In genomic region chr17:29214215-29215146, GRCh38 we compare ENCODE assay signal across 19 cellular contexts. TPM values are rescaled to one million over a fixed set of nuclear protein-coding genes. Genes with fewer than 3 reads are reported as not detected.
"Had no signal": no experiment of that assay in that cellular context is flagged by ENCODE, and none has a peak within 500 bp of the region (broad histone marks: within the 10 kb centered on the region; RNA-seq: fewer than 3 reads in every experiment).

No MANE protein-coding gene starts in this region.

- H3K27ac ChIP-seq: brain microvascular endothelial cell, heart left ventricle, tibial artery, vagina had no signal

- H3K9me3 Mint-ChIP-seq: activated naive CD4-positive, alpha-beta T cell treated with anti-CD3 and anti-CD28 coated beads, Interleukin-2, amount 50 U/mL, for 72 hours; activated T-cell treated with anti-CD3 and anti-CD28 coated beads, Interleukin-2, amount 50 U/mL, for 24 hours; T-helper 2 cell treated with Interferon-gamma antibody and Interleukin-4, amounts not matched to agents 5 μg/mL and 100 μg/mL, for 36 hours had no signal

- H3K36me3 Mint-ChIP-seq: activated CD8-positive, alpha-beta memory T cell treated with anti-CD3 and anti-CD28 coated beads, Interleukin-2, amount 10 ng/mL, durations not matched to agents 7 days and 5 days; activated naive CD4-positive, alpha-beta T cell treated with anti-CD3 and anti-CD28 coated beads, Interleukin-2, amount 50 U/mL, for 72 hours had no signal

- DNase-seq: activated CD4-positive, alpha-beta T cell treated with anti-CD3 and anti-CD28 coated beads, Interleukin-2, amount 50 U/mL, for 4 hours; activated CD4-positive, CD25-positive, alpha-beta regulatory T cell treated with anti-CD3 and anti-CD28 coated beads, Interleukin-2, amount 50 U/mL, for 72 hours; activated CD8-positive, alpha-beta memory T cell treated with anti-CD3 and anti-CD28 coated beads, Interleukin-2, amount 10 ng/mL, durations not matched to agents 7 days and 5 days; activated effector memory CD4-positive, alpha-beta T cell treated with Interleukin-2 at 50 U/mL for 16 hours; activated T-cell treated with anti-CD3 and anti-CD28 coated beads, Interleukin-2, amount 50 U/mL, for 24 hours; amniotic stem cell; brain microvascular endothelial cell; cerebellar nuclear complex; heart left ventricle; kidney; midbrain; small intestine; tibial artery had no signal

- H3K9me3 ChIP-seq: heart left ventricle, tibial artery, vagina had no signal

- ATAC-seq: activated CD8-positive, alpha-beta memory T cell treated with anti-CD3 and anti-CD28 coated beads, Interleukin-2, amount 10 ng/mL, durations not matched to agents 7 days and 5 days; activated naive CD4-positive, alpha-beta T cell treated with anti-CD3 and anti-CD28 coated beads, Interleukin-2, amount 50 U/mL, for 72 hours had no signal

- H3K4me3 ChIP-seq: heart left ventricle, tibial artery, vagina had no signal

- H3K4me3 Mint-ChIP-seq: activated CD8-positive, alpha-beta memory T cell treated with anti-CD3 and anti-CD28 coated beads, Interleukin-2, amount 10 ng/mL, durations not matched to agents 7 days and 5 days; activated T-cell treated with anti-CD3 and anti-CD28 coated beads, Interleukin-2, amount 50 U/mL, for 24 hours; T-helper 2 cell treated with Interferon-gamma antibody and Interleukin-4, amounts not matched to agents 5 μg/mL and 100 μg/mL, for 36 hours had no signal

- H3K36me3 ChIP-seq: brain microvascular endothelial cell, heart left ventricle, tibial artery, vagina had no signal

- H3K27ac Mint-ChIP-seq: activated CD8-positive, alpha-beta memory T cell treated with anti-CD3 and anti-CD28 coated beads, Interleukin-2, amount 10 ng/mL, durations not matched to agents 7 days and 5 days; activated naive CD4-positive, alpha-beta T cell treated with anti-CD3 and anti-CD28 coated beads, Interleukin-2, amount 50 U/mL, for 72 hours; activated T-cell treated with anti-CD3 and anti-CD28 coated beads, Interleukin-2, amount 50 U/mL, for 24 hours; T-helper 2 cell treated with Interferon-gamma antibody and Interleukin-4, amounts not matched to agents 5 μg/mL and 100 μg/mL, for 36 hours had no signal

- H3K27me3 ChIP-seq: brain microvascular endothelial cell, heart left ventricle, tibial artery, vagina had no signal

- H3K27me3 Mint-ChIP-seq: activated T-cell treated with anti-CD3 and anti-CD28 coated beads, Interleukin-2, amount 50 U/mL, for 24 hours had no signal

RNA-seq across cellular contexts. Expression of gene CRYBA1, which starts 32.2 kb away (rescaled TPM):
- total RNA-seq: activated CD8-positive, alpha-beta memory T cell treated with anti-CD3 and anti-CD28 coated beads, Interleukin-2, amount 10 ng/mL, durations not matched to agents 7 days and 5 days; activated naive CD4-positive, alpha-beta T cell treated with anti-CD3 and anti-CD28 coated beads, Interleukin-2, amount 50 U/mL, for 72 hours; frontal cortex; heart left ventricle; kidney; liver; vagina had no signal
- polyA plus RNA-seq: fibroblast of lung, heart left ventricle, liver, small intestine had no signal
